1 cellular context compared by ENCODE assay signal in the genomic region with DNA sequence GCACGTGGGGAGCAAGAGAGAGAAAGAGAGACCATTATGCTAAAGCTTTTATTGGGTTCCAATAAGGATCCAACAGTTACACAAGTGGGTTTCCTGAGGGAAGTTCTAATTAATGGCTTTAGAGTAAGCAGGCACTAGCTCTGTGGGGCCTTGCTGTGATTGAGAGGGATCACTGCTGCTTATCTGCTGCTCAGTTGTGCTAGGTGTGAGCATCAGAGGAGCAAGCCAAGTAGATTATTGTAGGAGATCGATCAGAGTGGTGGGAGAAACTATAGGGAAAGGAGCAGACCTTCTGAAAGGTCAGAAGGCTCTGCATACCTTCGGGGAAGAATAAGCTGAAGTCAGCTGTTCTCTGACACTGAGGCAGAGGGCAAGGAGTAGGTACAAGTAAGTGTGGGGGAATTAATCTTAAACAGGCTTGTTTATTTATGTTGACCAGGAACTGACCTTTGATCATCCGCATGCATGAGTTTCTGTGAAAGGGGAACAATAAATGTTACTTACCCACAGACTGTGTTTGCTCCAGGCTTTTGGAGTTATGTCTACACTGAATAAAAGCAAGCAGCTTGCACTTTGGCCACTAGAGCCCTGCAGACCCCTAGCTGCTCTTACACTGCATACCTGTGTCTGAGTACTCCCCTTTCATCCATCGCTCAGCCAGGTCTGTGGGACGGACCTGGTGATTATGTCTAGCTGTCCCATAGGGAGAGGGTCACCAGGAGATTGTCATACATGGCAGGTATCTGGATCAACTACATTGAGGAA.
A peak's percentile ranks its signal among the peaks of the same experiment; 100 is the strongest.
TF ChIP-seq lines count a peak whose summit lies in the region.

No MANE protein-coding gene starts in this region.

TF ChIP-seq in HepG2, 621 proteins besides CTCF, POLR2A, EP300 and RAD21 (continued from another document):
- TF ChIP-seq, protein P1, sequence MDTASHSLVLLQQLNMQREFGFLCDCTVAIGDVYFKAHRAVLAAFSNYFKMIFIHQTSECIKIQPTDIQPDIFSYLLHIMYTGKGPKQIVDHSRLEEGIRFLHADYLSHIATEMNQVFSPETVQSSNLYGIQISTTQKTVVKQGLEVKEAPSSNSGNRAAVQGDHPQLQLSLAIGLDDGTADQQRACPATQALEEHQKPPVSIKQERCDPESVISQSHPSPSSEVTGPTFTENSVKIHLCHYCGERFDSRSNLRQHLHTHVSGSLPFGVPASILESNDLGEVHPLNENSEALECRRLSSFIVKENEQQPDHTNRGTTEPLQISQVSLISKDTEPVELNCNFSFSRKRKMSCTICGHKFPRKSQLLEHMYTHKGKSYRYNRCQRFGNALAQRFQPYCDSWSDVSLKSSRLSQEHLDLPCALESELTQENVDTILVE (CRISPR knock-in tag; IDR thresholded peaks at IDR 0.05) = no peak
- TF ChIP-seq KLF12 (CRISPR knock-in tag; IDR thresholded peaks at IDR 0.05; ENCODE audit: borderline replicate concordance) (no peak), AKAP8 (CRISPR knock-in tag; IDR thresholded peaks at IDR 0.05) (no peak), NONO (IDR thresholded peaks at IDR 0.05) (no peak), NONO (CRISPR knock-in tag; conservative IDR thresholded peaks at IDR 0.05) (no peak), KLF13 (CRISPR knock-in tag; IDR thresholded peaks at IDR 0.05) (no peak), NFIC (IDR thresholded peaks at IDR 0.05; ENCODE audit: low read length) (no peak), ZFP36 (IDR thresholded peaks at IDR 0.05; ENCODE audit: borderline replicate concordance, low read depth, low read length, partially characterized antibody) (peak; percentile 51), CBX5 (CRISPR knock-in tag; IDR thresholded peaks at IDR 0.05; ENCODE audit: borderline replicate concordance) (0 out of 2 replicates have a peak, but pooled peaks have one; percentile 40), ZNF629 (CRISPR knock-in tag; conservative IDR thresholded peaks at IDR 0.05) (0 out of 2 replicates have a peak, but pooled peaks have one; percentile 48), NRL (CRISPR knock-in tag; IDR thresholded peaks at IDR 0.05; ENCODE audit: borderline replicate concordance) (no peak), FOXO1 (CRISPR knock-in tag; IDR thresholded peaks at IDR 0.05) (no peak), HNF4A (CRISPR knock-in tag; IDR thresholded peaks at IDR 0.05) (peak; percentile 40), HNRNPH1 (optimal IDR thresholded peaks at IDR 0.05; ENCODE audit: low read depth, low read length) (no peak), PAXIP1 (CRISPR knock-in tag; conservative IDR thresholded peaks at IDR 0.05) (peak; percentile 33; the same call in 1 of the 2 replicates), ZFP36L2 (CRISPR knock-in tag; IDR thresholded peaks at IDR 0.05) (no peak), NFIB (CRISPR knock-in tag; IDR thresholded peaks at IDR 0.05; ENCODE audit: borderline replicate concordance) (no peak), ZNF547 (CRISPR knock-in tag; IDR thresholded peaks at IDR 0.05) (no peak), BCL6 (CRISPR knock-in tag; IDR thresholded peaks at IDR 0.05) (0 out of 2 replicates have a peak, but pooled peaks have one; percentile 23), CHD2 (IDR thresholded peaks at IDR 0.05; ENCODE audit: low read depth, low read length) (no peak), KDM6A (CRISPR knock-in tag; IDR thresholded peaks at IDR 0.05; ENCODE audit: low read depth) (no peak), TSC22D2 (CRISPR knock-in tag; IDR thresholded peaks at IDR 0.05; ENCODE audit: borderline replicate concordance) (no peak), ZNF510 (CRISPR knock-in tag; IDR thresholded peaks at IDR 0.05; ENCODE audit: low read depth) (no peak), ZC3H4 (CRISPR knock-in tag; IDR thresholded peaks at IDR 0.05; ENCODE audit: borderline replicate concordance) (no peak), ZNF101 (CRISPR knock-in tag; IDR thresholded peaks at IDR 0.05; ENCODE audit: borderline replicate concordance, low read depth) (no peak), AHDC1 (CRISPR knock-in tag; IDR thresholded peaks at IDR 0.05; ENCODE audit: borderline replicate concordance) (no peak)
- TF ChIP-seq, protein P2, sequence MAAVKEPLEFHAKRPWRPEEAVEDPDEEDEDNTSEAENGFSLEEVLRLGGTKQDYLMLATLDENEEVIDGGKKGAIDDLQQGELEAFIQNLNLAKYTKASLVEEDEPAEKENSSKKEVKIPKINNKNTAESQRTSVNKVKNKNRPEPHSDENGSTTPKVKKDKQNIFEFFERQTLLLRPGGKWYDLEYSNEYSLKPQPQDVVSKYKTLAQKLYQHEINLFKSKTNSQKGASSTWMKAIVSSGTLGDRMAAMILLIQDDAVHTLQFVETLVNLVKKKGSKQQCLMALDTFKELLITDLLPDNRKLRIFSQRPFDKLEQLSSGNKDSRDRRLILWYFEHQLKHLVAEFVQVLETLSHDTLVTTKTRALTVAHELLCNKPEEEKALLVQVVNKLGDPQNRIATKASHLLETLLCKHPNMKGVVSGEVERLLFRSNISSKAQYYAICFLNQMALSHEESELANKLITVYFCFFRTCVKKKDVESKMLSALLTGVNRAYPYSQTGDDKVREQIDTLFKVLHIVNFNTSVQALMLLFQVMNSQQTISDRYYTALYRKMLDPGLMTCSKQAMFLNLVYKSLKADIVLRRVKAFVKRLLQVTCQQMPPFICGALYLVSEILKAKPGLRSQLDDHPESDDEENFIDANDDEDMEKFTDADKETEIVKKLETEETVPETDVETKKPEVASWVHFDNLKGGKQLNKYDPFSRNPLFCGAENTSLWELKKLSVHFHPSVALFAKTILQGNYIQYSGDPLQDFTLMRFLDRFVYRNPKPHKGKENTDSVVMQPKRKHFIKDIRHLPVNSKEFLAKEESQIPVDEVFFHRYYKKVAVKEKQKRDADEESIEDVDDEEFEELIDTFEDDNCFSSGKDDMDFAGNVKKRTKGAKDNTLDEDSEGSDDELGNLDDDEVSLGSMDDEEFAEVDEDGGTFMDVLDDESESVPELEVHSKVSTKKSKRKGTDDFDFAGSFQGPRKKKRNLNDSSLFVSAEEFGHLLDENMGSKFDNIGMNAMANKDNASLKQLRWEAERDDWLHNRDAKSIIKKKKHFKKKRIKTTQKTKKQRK (IDR thresholded peaks at IDR 0.05; ENCODE audit: low read length) = peak; percentile 43; the same call in 1 of the 2 replicates
- TF ChIP-seq, protein P3, sequence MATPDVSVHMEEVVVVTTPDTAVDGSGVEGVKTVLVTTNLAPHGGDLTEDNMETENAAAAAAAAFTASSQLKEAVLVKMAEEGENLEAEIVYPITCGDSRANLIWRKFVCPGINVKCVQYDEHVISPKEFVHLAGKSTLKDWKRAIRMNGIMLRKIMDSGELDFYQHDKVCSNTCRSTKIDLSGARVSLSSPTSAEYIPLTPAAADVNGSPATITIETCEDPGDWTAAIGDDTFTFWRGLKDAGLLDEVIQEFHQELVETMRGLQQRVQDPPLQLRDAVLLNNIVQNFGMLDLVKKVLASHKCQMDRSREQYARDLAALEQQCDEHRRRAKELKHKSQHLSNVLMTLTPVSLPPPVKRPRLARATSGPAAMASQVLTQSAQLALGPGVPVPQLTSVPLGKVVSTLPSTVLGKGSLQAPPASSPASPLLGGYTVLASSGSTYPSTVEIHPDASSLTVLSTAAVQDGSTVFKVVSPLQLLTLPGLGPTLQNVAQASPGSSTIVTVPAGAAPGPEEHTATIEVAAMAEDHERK (CRISPR knock-in tag; IDR thresholded peaks at IDR 0.05; ENCODE audit: low read depth) = no peak
